In the genomic region with DNA sequence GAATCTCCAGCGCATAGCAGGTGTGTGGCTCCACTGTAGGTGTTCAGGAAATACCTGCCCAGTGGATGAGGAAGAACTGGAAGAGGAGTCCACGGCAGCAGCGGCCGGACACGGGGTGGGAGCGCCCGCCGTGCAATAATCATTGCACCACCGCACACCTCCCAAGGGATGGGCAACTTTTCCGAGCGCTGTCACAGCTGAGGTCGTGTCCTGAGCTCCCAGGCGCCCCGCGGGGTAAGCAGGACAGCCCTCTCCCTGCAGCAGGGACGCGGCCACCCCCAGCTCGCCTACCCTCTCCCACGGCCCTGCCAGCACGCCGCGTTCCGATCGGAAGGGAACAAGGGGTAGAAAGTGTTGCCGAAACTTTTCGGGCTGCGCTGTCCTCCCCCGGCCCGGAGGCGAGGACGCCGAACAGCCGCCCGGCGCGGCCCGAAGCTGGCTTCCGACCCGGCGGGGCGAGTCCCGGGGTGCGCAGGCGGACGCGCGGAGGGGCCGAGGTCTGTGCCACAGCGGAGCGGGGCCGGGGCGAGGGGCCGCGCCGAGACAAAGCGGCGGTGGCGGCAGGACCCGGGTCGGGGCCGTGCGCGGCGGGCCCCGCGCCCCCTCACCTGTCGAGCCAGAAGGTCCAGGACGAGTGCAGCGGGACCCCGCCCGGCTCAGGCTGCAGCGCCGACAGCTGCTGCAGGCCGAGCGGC, we compare ENCODE assay signal across 1 cellular context.
TF ChIP-seq lines count a peak whose summit lies in the region.

No MANE protein-coding gene starts in this region.

TF ChIP-seq in HepG2, 621 proteins besides CTCF, POLR2A, EP300 and RAD21:
- TF ChIP-seq PATZ1 (CRISPR knock-in tag; IDR thresholded peaks at IDR 0.05) = peak; percentile 19; the same call in 1 of the 2 replicates
- TF ChIP-seq ZNF687 (CRISPR knock-in tag; IDR thresholded peaks at IDR 0.05) = peak; percentile 44
- peak; percentile 85 for TF ChIP-seq EZH2 (conservative IDR thresholded peaks at IDR 0.05; ENCODE audit: low read depth, low read length)
- TF ChIP-seq, protein P1, sequence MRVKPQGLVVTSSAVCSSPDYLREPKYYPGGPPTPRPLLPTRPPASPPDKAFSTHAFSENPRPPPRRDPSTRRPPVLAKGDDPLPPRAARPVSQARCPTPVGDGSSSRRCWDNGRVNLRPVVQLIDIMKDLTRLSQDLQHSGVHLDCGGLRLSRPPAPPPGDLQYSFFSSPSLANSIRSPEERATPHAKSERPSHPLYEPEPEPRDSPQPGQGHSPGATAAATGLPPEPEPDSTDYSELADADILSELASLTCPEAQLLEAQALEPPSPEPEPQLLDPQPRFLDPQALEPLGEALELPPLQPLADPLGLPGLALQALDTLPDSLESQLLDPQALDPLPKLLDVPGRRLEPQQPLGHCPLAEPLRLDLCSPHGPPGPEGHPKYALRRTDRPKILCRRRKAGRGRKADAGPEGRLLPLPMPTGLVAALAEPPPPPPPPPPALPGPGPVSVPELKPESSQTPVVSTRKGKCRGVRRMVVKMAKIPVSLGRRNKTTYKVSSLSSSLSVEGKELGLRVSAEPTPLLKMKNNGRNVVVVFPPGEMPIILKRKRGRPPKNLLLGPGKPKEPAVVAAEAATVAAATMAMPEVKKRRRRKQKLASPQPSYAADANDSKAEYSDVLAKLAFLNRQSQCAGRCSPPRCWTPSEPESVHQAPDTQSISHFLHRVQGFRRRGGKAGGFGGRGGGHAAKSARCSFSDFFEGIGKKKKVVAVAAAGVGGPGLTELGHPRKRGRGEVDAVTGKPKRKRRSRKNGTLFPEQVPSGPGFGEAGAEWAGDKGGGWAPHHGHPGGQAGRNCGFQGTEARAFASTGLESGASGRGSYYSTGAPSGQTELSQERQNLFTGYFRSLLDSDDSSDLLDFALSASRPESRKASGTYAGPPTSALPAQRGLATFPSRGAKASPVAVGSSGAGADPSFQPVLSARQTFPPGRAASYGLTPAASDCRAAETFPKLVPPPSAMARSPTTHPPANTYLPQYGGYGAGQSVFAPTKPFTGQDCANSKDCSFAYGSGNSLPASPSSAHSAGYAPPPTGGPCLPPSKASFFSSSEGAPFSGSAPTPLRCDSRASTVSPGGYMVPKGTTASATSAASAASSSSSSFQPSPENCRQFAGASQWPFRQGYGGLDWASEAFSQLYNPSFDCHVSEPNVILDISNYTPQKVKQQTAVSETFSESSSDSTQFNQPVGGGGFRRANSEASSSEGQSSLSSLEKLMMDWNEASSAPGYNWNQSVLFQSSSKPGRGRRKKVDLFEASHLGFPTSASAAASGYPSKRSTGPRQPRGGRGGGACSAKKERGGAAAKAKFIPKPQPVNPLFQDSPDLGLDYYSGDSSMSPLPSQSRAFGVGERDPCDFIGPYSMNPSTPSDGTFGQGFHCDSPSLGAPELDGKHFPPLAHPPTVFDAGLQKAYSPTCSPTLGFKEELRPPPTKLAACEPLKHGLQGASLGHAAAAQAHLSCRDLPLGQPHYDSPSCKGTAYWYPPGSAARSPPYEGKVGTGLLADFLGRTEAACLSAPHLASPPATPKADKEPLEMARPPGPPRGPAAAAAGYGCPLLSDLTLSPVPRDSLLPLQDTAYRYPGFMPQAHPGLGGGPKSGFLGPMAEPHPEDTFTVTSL (CRISPR knock-in tag; IDR thresholded peaks at IDR 0.05; ENCODE audit: borderline replicate concordance) = no peak
- 0 out of 2 replicates have a peak, but pooled peaks have one; percentile 18 for TF ChIP-seq EED (CRISPR knock-in tag; IDR thresholded peaks at IDR 0.05)
- peak; percentile 36; the same call in 1 of the 2 replicates for TF ChIP-seq ZNF777 (CRISPR knock-in tag; IDR thresholded peaks at IDR 0.05)
- TF ChIP-seq ZNF335 (CRISPR knock-in tag; IDR thresholded peaks at IDR 0.05) = no peak
- TF ChIP-seq MAZ (IDR thresholded peaks at IDR 0.05; ENCODE audit: borderline replicate concordance, low read depth, low read length) = no peak
- 0 out of 2 replicates have a peak, but pooled peaks have one; percentile 20 for TF ChIP-seq MAZ (CRISPR knock-in tag; IDR thresholded peaks at IDR 0.05; ENCODE audit: low read depth)
- peak; percentile 52; the same call in 1 of the 2 replicates for TF ChIP-seq UBTF (CRISPR knock-in tag; IDR thresholded peaks at IDR 0.05)
- peak; percentile 31 for TF ChIP-seq HNRNPLL (IDR thresholded peaks at IDR 0.05; ENCODE audit: low read depth, low read length, poor library complexity, severe bottlenecking)
- TF ChIP-seq, protein P2, sequence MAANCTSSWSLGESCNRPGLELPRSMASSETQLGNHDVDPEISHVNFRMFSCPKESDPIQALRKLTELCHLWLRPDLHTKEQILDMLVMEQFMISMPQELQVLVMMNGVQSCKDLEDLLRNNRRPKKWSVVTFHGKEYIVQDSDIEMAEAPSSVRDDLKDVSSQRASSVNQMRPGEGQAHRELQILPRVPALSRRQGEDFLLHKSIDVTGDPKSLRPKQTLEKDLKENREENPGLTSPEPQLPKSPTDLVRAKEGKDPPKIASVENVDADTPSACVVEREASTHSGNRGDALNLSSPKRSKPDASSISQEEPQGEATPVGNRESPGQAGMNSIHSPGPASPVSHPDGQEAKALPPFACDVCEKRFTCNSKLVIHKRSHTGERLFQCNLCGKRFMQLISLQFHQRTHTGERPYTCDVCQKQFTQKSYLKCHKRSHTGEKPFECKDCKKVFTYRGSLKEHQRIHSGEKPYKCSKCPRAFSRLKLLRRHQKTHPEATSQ (CRISPR knock-in tag; IDR thresholded peaks at IDR 0.05; ENCODE audit: borderline replicate concordance) = no peak
- TF ChIP-seq RXRA (CRISPR knock-in tag; IDR thresholded peaks at IDR 0.05) = 0 out of 2 replicates have a peak, but pooled peaks have one; percentile 43
